ENCODE assay signal across 18 cellular contexts in the genomic region with DNA sequence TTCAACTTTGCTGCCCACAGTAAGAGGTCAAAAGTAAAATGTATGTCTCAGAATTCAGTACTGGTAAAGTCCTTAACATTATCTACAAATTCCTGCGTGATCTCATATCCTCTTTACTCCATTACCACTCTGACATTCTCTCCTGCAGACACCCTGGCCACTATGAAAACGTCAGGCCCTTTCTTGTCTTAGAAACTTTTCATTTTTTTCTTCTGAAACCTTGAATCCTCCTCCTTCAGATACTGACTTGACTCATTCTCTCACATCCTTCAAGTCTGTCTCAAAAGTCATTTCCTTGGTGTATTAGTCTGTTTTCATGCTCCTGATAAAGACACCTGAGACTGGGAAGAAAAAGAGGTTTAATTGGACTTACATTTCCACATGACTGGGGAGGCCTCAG.
DNase-seq lines count a peak whose midpoint lies in the region; ATAC-seq and TF ChIP-seq lines count a peak whose summit lies in the region.
"Had no signal": no experiment of that assay in that cellular context is flagged by ENCODE, and none has a peak within 500 bp of the region (broad histone marks: within the 10 kb centered on the region; RNA-seq: fewer than 3 reads in every experiment).

No MANE protein-coding gene starts in this region.

- TF ChIP-seq CTCF in OCI-LY3 (IDR thresholded peaks at IDR 0.05; ENCODE audit: low read depth, low read length): no peak
- no peak for TF ChIP-seq CTCF in glutamatergic neuron (IDR thresholded peaks at IDR 0.05; ENCODE audit: partially characterized antibody, unreplicated experiment)

- no peaks in the 10 kb centered on the region for H3K36me3 Mint-ChIP-seq in glutamatergic neuron (ENCODE audit: unreplicated experiment)

- H3K27me3 ChIP-seq in OCI-LY3 (ENCODE audit: low read depth, low read length) (no peaks in the 10 kb centered on the region), H7 (ENCODE audit: control insufficient read depth, insufficient read depth, low read length) (no peaks in the 10 kb centered on the region)
- H3K27me3 ChIP-seq: brain microvascular endothelial cell, right lobe of liver had no signal

- DNase-seq in NCI-H2029 treated with DMSO at 0.1 percent for 48 hours (lab: John Stamatoyannopoulos, UW) (no peak), NCI-H187 treated with DMSO at 0.1 percent for 48 hours (lab: John Stamatoyannopoulos, UW) (no peak), H7 (no peak), glutamatergic neuron (no peak)
- DNase-seq: activated CD4-positive, alpha-beta T cell treated with anti-CD3 and anti-CD28 coated beads, Interleukin-2, amount 50 U/mL, for 48 hours; activated gamma-delta T cell; brain microvascular endothelial cell; effector CD4-positive, alpha-beta T cell; EL; NCI-H1105 treated with DMSO at 0.1 percent for 48 hours; NCI-H69; right lobe of liver; T-helper 9 cell had no signal

- H3K4me1 Mint-ChIP-seq in glutamatergic neuron (ENCODE audit: low read depth, unreplicated experiment): no peaks in the 10 kb centered on the region

- H3K4me1 ChIP-seq in OCI-LY3 (ENCODE audit: low read length): peaks cover 17% of the 10 kb centered on the region
- H3K4me1 ChIP-seq: right lobe of liver had no signal

- no peaks in the 10 kb centered on the region for H3K9me3 Mint-ChIP-seq in glutamatergic neuron (ENCODE audit: unreplicated experiment)

- H3K9ac ChIP-seq in OCI-LY3 (ENCODE audit: low read length): no peak overlapping the region

- peak overlapping the region; percentile 50 for H3K4me2 ChIP-seq in OCI-LY3 (ENCODE audit: low read length)

- no peaks in the 10 kb centered on the region for H3K9me3 ChIP-seq in OCI-LY3 (ENCODE audit: insufficient read depth, low read length)
- H3K9me3 ChIP-seq: right lobe of liver had no signal

- no peak overlapping the region for H3K27ac ChIP-seq in OCI-LY3 (ENCODE audit: low read length)
- H3K27ac ChIP-seq: brain microvascular endothelial cell, C4-2B, right lobe of liver had no signal

- H3K79me2 ChIP-seq in OCI-LY3 (ENCODE audit: low read length): no peaks in the 10 kb centered on the region

- no peaks in the 10 kb centered on the region for H3K36me3 ChIP-seq in OCI-LY3 (replicated peaks; ENCODE audit: low read depth, low read length)
- H3K36me3 ChIP-seq in H7 (replicated peaks; ENCODE audit: control insufficient read depth, insufficient read depth, low read length): no peaks in the 10 kb centered on the region
- H3K36me3 ChIP-seq: brain microvascular endothelial cell, right lobe of liver had no signal

- no peaks in the 10 kb centered on the region for H4K20me1 ChIP-seq in OCI-LY3 (ENCODE audit: insufficient read depth, low read length)

- H3K4me3 ChIP-seq in OCI-LY3 (ENCODE audit: low read length) (peak overlapping the region; percentile 7; the same call in 1 of the 2 replicates), H7 (ENCODE audit: insufficient read depth, low read depth, low read length) (no peak overlapping the region)
- H3K4me3 ChIP-seq: right lobe of liver had no signal

- H3K27me3 Mint-ChIP-seq in glutamatergic neuron (ENCODE audit: unreplicated experiment): no peaks in the 10 kb centered on the region

- ATAC-seq in GM18867 (IDR thresholded peaks at IDR 0.05; ENCODE audit: unreplicated experiment): peak; percentile 96
- ATAC-seq in GM21447 (IDR thresholded peaks at IDR 0.05; ENCODE audit: unreplicated experiment): peak; percentile 83
- ATAC-seq in HG03025 (IDR thresholded peaks at IDR 0.05; ENCODE audit: low FRiP score, unreplicated experiment): peak; percentile 96
- ATAC-seq: right lobe of liver had no signal

- H3K27ac Mint-ChIP-seq in glutamatergic neuron (ENCODE audit: unreplicated experiment): no peak overlapping the region

- no peak overlapping the region for H3K4me3 Mint-ChIP-seq in glutamatergic neuron (ENCODE audit: unreplicated experiment)

- H2AFZ ChIP-seq in OCI-LY3 (ENCODE audit: low read depth, low read length): no peak overlapping the region
